Comparison of ENCODE assay signal across 1 cellular context in genomic region chr1:26125946-26126320, GRCh38.
TF ChIP-seq lines count a peak whose summit lies in the region.

No MANE protein-coding gene starts in this region.

TF ChIP-seq in K562, 482 proteins besides CTCF, POLR2A, EP300 and RAD21 (continued from another document and continues in another):
- TF ChIP-seq, protein P1, sequence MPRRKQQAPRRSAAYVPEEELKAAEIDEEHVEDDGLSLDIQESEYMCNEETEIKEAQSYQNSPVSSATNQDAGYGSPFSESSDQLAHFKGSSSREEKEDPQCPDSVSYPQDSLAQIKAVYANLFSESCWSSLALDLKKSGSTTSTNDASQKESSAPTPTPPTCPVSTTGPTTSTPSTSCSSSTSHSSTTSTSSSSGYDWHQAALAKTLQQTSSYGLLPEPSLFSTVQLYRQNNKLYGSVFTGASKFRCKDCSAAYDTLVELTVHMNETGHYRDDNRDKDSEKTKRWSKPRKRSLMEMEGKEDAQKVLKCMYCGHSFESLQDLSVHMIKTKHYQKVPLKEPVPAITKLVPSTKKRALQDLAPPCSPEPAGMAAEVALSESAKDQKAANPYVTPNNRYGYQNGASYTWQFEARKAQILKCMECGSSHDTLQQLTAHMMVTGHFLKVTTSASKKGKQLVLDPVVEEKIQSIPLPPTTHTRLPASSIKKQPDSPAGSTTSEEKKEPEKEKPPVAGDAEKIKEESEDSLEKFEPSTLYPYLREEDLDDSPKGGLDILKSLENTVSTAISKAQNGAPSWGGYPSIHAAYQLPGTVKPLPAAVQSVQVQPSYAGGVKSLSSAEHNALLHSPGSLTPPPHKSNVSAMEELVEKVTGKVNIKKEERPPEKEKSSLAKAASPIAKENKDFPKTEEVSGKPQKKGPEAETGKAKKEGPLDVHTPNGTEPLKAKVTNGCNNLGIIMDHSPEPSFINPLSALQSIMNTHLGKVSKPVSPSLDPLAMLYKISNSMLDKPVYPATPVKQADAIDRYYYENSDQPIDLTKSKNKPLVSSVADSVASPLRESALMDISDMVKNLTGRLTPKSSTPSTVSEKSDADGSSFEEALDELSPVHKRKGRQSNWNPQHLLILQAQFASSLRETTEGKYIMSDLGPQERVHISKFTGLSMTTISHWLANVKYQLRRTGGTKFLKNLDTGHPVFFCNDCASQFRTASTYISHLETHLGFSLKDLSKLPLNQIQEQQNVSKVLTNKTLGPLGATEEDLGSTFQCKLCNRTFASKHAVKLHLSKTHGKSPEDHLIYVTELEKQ (CRISPR knock-in tag; IDR thresholded peaks at IDR 0.05), result no peak
- no peak for TF ChIP-seq ETS2 (tag; IDR thresholded peaks at IDR 0.05; ENCODE audit: borderline replicate concordance, poor library complexity, severe bottlenecking)
- TF ChIP-seq ZBTB26 (CRISPR knock-in tag; IDR thresholded peaks at IDR 0.05), result 0 out of 2 replicates have a peak, but pooled peaks have one; percentile 1
- TF ChIP-seq KDM4B (IDR thresholded peaks at IDR 0.05; ENCODE audit: borderline replicate concordance in 2 of 2, low read depth in 1 of 2), result no peak
- no peak for TF ChIP-seq DNMT1 (IDR thresholded peaks at IDR 0.05)
- TF ChIP-seq E2F8 (IDR thresholded peaks at IDR 0.05; ENCODE audit: low read depth, partially characterized antibody), result no peak
- no peak for TF ChIP-seq MAX (CRISPR knock-in tag; IDR thresholded peaks at IDR 0.05)
- TF ChIP-seq TFE3 (CRISPR knock-in tag; IDR thresholded peaks at IDR 0.05), result no peak
- no peak for TF ChIP-seq NFIX (CRISPR knock-in tag; IDR thresholded peaks at IDR 0.05; ENCODE audit: low read depth)
- no peak for TF ChIP-seq ZNF121 (CRISPR knock-in tag; conservative IDR thresholded peaks at IDR 0.05)
- no peak for TF ChIP-seq ZNF3 (CRISPR knock-in tag; IDR thresholded peaks at IDR 0.05)
- no peak for TF ChIP-seq EGR1 (conservative IDR thresholded peaks at IDR 0.05)
- TF ChIP-seq, protein P2, sequence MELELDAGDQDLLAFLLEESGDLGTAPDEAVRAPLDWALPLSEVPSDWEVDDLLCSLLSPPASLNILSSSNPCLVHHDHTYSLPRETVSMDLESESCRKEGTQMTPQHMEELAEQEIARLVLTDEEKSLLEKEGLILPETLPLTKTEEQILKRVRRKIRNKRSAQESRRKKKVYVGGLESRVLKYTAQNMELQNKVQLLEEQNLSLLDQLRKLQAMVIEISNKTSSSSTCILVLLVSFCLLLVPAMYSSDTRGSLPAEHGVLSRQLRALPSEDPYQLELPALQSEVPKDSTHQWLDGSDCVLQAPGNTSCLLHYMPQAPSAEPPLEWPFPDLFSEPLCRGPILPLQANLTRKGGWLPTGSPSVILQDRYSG (tag; conservative IDR thresholded peaks at IDR 0.05; ENCODE audit: low read depth), result peak; percentile 83
- no peak for TF ChIP-seq HEY1 (CRISPR knock-in tag; IDR thresholded peaks at IDR 0.05; ENCODE audit: borderline replicate concordance)
- TF ChIP-seq, protein P3, sequence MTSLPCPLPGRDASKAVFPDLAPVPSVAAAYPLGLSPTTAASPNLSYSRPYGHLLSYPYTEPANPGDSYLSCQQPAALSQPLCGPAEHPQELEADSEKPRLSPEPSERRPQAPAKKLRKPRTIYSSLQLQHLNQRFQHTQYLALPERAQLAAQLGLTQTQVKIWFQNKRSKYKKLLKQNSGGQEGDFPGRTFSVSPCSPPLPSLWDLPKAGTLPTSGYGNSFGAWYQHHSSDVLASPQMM (CRISPR knock-in tag; IDR thresholded peaks at IDR 0.05), result no peak
- TF ChIP-seq POLR2G (IDR thresholded peaks at IDR 0.05; ENCODE audit: low read depth, low read length), result no peak; the same call in 1 of the 2 replicates
- no peak for TF ChIP-seq AFF4 (CRISPR knock-in tag; IDR thresholded peaks at IDR 0.05)
- 0 out of 2 replicates have a peak, but pooled peaks have one; percentile 0 for TF ChIP-seq ZFP1 (CRISPR knock-in tag; IDR thresholded peaks at IDR 0.05)
- TF ChIP-seq ZNF696 (CRISPR knock-in tag; conservative IDR thresholded peaks at IDR 0.05), result no peak
- no peak for TF ChIP-seq WHSC1 (IDR thresholded peaks at IDR 0.05; ENCODE audit: low read length)
- no peak for TF ChIP-seq POU5F1 (IDR thresholded peaks at IDR 0.05; ENCODE audit: borderline replicate concordance, low read depth, low read length, partially characterized antibody)
- no peak for TF ChIP-seq NBN (IDR thresholded peaks at IDR 0.05; ENCODE audit: low read depth)
- TF ChIP-seq, protein P4, sequence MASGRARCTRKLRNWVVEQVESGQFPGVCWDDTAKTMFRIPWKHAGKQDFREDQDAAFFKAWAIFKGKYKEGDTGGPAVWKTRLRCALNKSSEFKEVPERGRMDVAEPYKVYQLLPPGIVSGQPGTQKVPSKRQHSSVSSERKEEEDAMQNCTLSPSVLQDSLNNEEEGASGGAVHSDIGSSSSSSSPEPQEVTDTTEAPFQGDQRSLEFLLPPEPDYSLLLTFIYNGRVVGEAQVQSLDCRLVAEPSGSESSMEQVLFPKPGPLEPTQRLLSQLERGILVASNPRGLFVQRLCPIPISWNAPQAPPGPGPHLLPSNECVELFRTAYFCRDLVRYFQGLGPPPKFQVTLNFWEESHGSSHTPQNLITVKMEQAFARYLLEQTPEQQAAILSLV (tag; IDR thresholded peaks at IDR 0.05), result no peak
- no peak for TF ChIP-seq TGIF2 (CRISPR knock-in tag; IDR thresholded peaks at IDR 0.05)
- TF ChIP-seq XRCC5 (IDR thresholded peaks at IDR 0.05; ENCODE audit: low read depth, low read length), result no peak
- no peak for TF ChIP-seq PATZ1 (CRISPR knock-in tag; IDR thresholded peaks at IDR 0.05; ENCODE audit: borderline replicate concordance)
- no peak for TF ChIP-seq SNRNP70 (optimal IDR thresholded peaks at IDR 0.05; ENCODE audit: low read depth, low read length)
- TF ChIP-seq TAF9B (IDR thresholded peaks at IDR 0.05; ENCODE audit: partially characterized antibody), result no peak
- TF ChIP-seq ZNF764 (CRISPR knock-in tag; IDR thresholded peaks at IDR 0.05; ENCODE audit: low read depth), result no peak
- TF ChIP-seq ILF3 (IDR thresholded peaks at IDR 0.05; ENCODE audit: borderline replicate concordance), result 0 out of 2 replicates have a peak, but pooled peaks have one; percentile 18
- no peak for TF ChIP-seq CREBBP (IDR thresholded peaks at IDR 0.05; ENCODE audit: low read depth, low read length)
- TF ChIP-seq LEF1 (IDR thresholded peaks at IDR 0.05), result no peak
- no peak for TF ChIP-seq PPARD (CRISPR knock-in tag; IDR thresholded peaks at IDR 0.05)
- TF ChIP-seq U2AF1 (optimal IDR thresholded peaks at IDR 0.05; ENCODE audit: low read depth, low read length), result no peak
- TF ChIP-seq HDGF (IDR thresholded peaks at IDR 0.05), result no peak
- no peak; the same call in 1 of the 2 replicates for TF ChIP-seq RBFOX2 (IDR thresholded peaks at IDR 0.05; ENCODE audit: low read depth, low read length)
- TF ChIP-seq RBM39 (optimal IDR thresholded peaks at IDR 0.05; ENCODE audit: low read depth, low read length), result no peak
- TF ChIP-seq TCF7L2 (IDR thresholded peaks at IDR 0.05; ENCODE audit: low read depth, low read length), result no peak
- TF ChIP-seq ZC3H4 (CRISPR knock-in tag; IDR thresholded peaks at IDR 0.05; ENCODE audit: borderline replicate concordance), result no peak
- TF ChIP-seq KLF10 (CRISPR knock-in tag; IDR thresholded peaks at IDR 0.05), result no peak
- no peak for TF ChIP-seq POLR2AphosphoS2 (IDR thresholded peaks at IDR 0.05; ENCODE audit: low read length)
- TF ChIP-seq KDM5B (IDR thresholded peaks at IDR 0.05; ENCODE audit: insufficient replicate concordance, low read depth, low read length), result no peak
